ENCODE assay signal across 28 cellular contexts in the genomic region with DNA sequence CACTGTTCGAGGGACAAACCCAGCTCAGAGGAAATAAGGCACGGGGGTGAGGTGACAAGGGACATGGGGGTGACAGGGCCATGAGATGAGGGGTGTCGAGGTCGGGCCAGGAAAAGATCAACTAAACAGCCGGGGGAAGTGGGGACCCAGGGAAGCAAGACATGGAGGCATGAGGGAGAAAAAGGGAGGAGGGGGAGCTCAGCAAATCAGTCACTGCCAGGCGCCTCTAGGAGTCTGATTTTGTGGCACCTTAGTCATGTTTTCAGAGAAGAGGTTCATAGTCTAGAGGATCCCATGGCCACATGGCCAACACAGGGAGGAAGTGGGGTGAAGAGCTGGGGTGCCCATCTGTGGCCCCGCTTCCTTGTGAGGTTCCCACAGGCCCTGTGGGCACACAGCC.
"Had no signal": no experiment of that assay in that cellular context is flagged by ENCODE, and none has a peak within 500 bp of the region (broad histone marks: within the 10 kb centered on the region; RNA-seq: fewer than 3 reads in every experiment).

No MANE protein-coding gene starts in this region.

- H3K27ac ChIP-seq: stomach, suprapubic skin, testis, thoracic aorta, thyroid gland, tibial artery, tibial nerve, transverse colon, upper lobe of left lung, upper lobe of right lung, uterus, vagina had no signal

- H3K27me3 ChIP-seq: stomach, suprapubic skin, testis, thyroid gland, tibial artery, tibial nerve, transverse colon, upper lobe of left lung, upper lobe of right lung, uterus, vagina had no signal

- H3K4me3 Mint-ChIP-seq: stimulated activated effector memory CD8-positive, alpha-beta T cell treated with anti-CD3 and anti-CD28 coated beads, Interleukin-12 subunit alpha, Interleukin-12 subunit beta, amount 100 ng/mL, for 72 hours; stimulated activated memory B cell treated with anti-CD40 and anti-IgM and Interleukin-4, amounts not matched to agents 10 μg/mL and 1 μg/mL and 100 μg/mL, for 72 hours; stimulated activated naive B cell treated with anti-CD40 and anti-IgM and Interleukin-4, amounts not matched to agents 10 μg/mL and 1 μg/mL and 100 μg/mL, for 72 hours; stimulated activated naive CD8-positive, alpha-beta T cell treated with anti-CD3 and anti-CD28 coated beads, Interleukin-15, amount 100 ng/mL, for 72 hours; stimulated activated naive CD8-positive, alpha-beta T cell treated with anti-CD3 and anti-CD28 coated beads, Interleukin-15, Interleukin-2, amounts not matched to agents 100 ng/mL and 50 ng/mL, for 24 hours; type B pancreatic cell had no signal

- ATAC-seq: stimulated activated effector memory CD8-positive, alpha-beta T cell treated with anti-CD3 and anti-CD28 coated beads, Interleukin-12 subunit alpha, Interleukin-12 subunit beta, amount 100 ng/mL, for 72 hours; stimulated activated memory B cell treated with anti-CD40 and anti-IgM and Interleukin-4, amounts not matched to agents 10 μg/mL and 1 μg/mL and 100 μg/mL, for 72 hours; stimulated activated naive B cell treated with anti-CD40 and anti-IgM and Interleukin-4, amounts not matched to agents 10 μg/mL and 1 μg/mL and 100 μg/mL, for 72 hours; stimulated activated naive CD8-positive, alpha-beta T cell treated with anti-CD3 and anti-CD28 coated beads, Interleukin-15, amount 100 ng/mL, for 72 hours; stimulated activated naive CD8-positive, alpha-beta T cell treated with anti-CD3 and anti-CD28 coated beads, Interleukin-15, Interleukin-2, amounts not matched to agents 100 U/mL and 50 U/mL, for 24 hours; upper lobe of right lung had no signal

- H3K4me1 Mint-ChIP-seq: stimulated activated effector memory CD8-positive, alpha-beta T cell treated with anti-CD3 and anti-CD28 coated beads, Interleukin-12 subunit alpha, Interleukin-12 subunit beta, amount 100 ng/mL, for 72 hours; stimulated activated memory B cell treated with anti-CD40 and anti-IgM and Interleukin-4, amounts not matched to agents 10 μg/mL and 1 μg/mL and 100 μg/mL, for 72 hours; stimulated activated naive B cell treated with anti-CD40 and anti-IgM and Interleukin-4, amounts not matched to agents 10 μg/mL and 1 μg/mL and 100 μg/mL, for 72 hours; stimulated activated naive CD8-positive, alpha-beta T cell treated with anti-CD3 and anti-CD28 coated beads, Interleukin-15, amount 100 ng/mL, for 72 hours had no signal

- H3K4me3 ChIP-seq: stomach, suprapubic skin, thoracic aorta, thyroid gland, tibial artery, tibial nerve, transverse colon, upper lobe of left lung, upper lobe of right lung, uterus, vagina had no signal

- H3K36me3 Mint-ChIP-seq: stimulated activated effector memory CD8-positive, alpha-beta T cell treated with anti-CD3 and anti-CD28 coated beads, Interleukin-12 subunit alpha, Interleukin-12 subunit beta, amount 100 ng/mL, for 72 hours; stimulated activated memory B cell treated with anti-CD40 and anti-IgM and Interleukin-4, amounts not matched to agents 10 μg/mL and 1 μg/mL and 100 μg/mL, for 72 hours; stimulated activated naive B cell treated with anti-CD40 and anti-IgM and Interleukin-4, amounts not matched to agents 10 μg/mL and 1 μg/mL and 100 μg/mL, for 72 hours; type B pancreatic cell had no signal

- DNase-seq: stimulated activated CD4-positive, alpha-beta T cell treated with anti-CD3 and anti-CD28 coated beads, Interleukin-2, amount 100 ng/mL, for 48 hours; stimulated activated CD4-positive, alpha-beta T cell treated with anti-CD3 and anti-CD28 coated beads, Interleukin-4, amount 100 ng/mL, for 1 hour; stimulated activated CD4-positive, alpha-beta T cell treated with anti-CD3 and anti-CD28 coated beads, Interleukin-4, amount 100 ng/mL, for 24 hours; stimulated activated CD4-positive, alpha-beta T cell treated with anti-CD3 and anti-CD28 coated beads, Interleukin-4, amount 100 ng/mL, for 4 hours; stimulated activated CD8-positive, alpha-beta memory T cell treated with anti-CD3 and anti-CD28 coated beads, Interleukin-4, amount 100 ng/mL, for 48 hours; stimulated activated naive B cell treated with anti-CD40 and anti-IgM and Interleukin-4, amounts not matched to agents 10 μg/mL and 1 μg/mL and 100 μg/mL, for 72 hours; stimulated activated naive CD4-positive, alpha-beta T cell; stimulated activated naive CD4-positive, alpha-beta T cell treated with Interleukin-2 at 50 U/mL for 16 hours; stimulated activated naive CD8-positive, alpha-beta T cell treated with anti-CD3 and anti-CD28 coated beads, Interleukin-15, amount 100 ng/mL, for 72 hours; stimulated activated naive CD8-positive, alpha-beta T cell treated with anti-CD3 and anti-CD28 coated beads, Interleukin-15, Interleukin-2, amounts not matched to agents 100 U/mL and 50 U/mL, for 24 hours; stomach; substantia nigra; testis; thyroid gland; tibial artery; transverse colon; trophoblast cell; upper lobe of left lung; upper lobe of right lung; uterus had no signal

- H3K27me3 Mint-ChIP-seq: stimulated activated memory B cell treated with anti-CD40 and anti-IgM and Interleukin-4, amounts not matched to agents 10 μg/mL and 1 μg/mL and 100 μg/mL, for 72 hours; stimulated activated naive B cell treated with anti-CD40 and anti-IgM and Interleukin-4, amounts not matched to agents 10 μg/mL and 1 μg/mL and 100 μg/mL, for 72 hours; stimulated activated naive CD8-positive, alpha-beta T cell treated with anti-CD3 and anti-CD28 coated beads, Interleukin-15, amount 100 ng/mL, for 72 hours; stimulated activated naive CD8-positive, alpha-beta T cell treated with anti-CD3 and anti-CD28 coated beads, Interleukin-15, Interleukin-2, amounts not matched to agents 100 ng/mL and 50 ng/mL, for 24 hours; type B pancreatic cell had no signal

- H3K27ac Mint-ChIP-seq: stimulated activated effector memory CD8-positive, alpha-beta T cell treated with anti-CD3 and anti-CD28 coated beads, Interleukin-12 subunit alpha, Interleukin-12 subunit beta, amount 100 ng/mL, for 72 hours; stimulated activated memory B cell treated with anti-CD40 and anti-IgM and Interleukin-4, amounts not matched to agents 10 μg/mL and 1 μg/mL and 100 μg/mL, for 72 hours; stimulated activated naive B cell treated with anti-CD40 and anti-IgM and Interleukin-4, amounts not matched to agents 10 μg/mL and 1 μg/mL and 100 μg/mL, for 72 hours; stimulated activated naive CD8-positive, alpha-beta T cell treated with anti-CD3 and anti-CD28 coated beads, Interleukin-15, amount 100 ng/mL, for 72 hours; stimulated activated naive CD8-positive, alpha-beta T cell treated with anti-CD3 and anti-CD28 coated beads, Interleukin-15, Interleukin-2, amounts not matched to agents 100 ng/mL and 50 ng/mL, for 24 hours; type B pancreatic cell had no signal

- H3K9me3 ChIP-seq: testis, thoracic aorta, thyroid gland, upper lobe of right lung, uterus, vagina had no signal

- H3K36me3 ChIP-seq: stomach, suprapubic skin, thoracic aorta, thyroid gland, tibial artery, tibial nerve, transverse colon, upper lobe of left lung, upper lobe of right lung, uterus, vagina had no signal

- H3K4me1 ChIP-seq: stomach, suprapubic skin, testis, thyroid gland, tibial artery, tibial nerve, transverse colon, upper lobe of left lung, upper lobe of right lung, uterus, vagina had no signal
